ENCODE assay signal across 12 cellular contexts in the genomic region with DNA sequence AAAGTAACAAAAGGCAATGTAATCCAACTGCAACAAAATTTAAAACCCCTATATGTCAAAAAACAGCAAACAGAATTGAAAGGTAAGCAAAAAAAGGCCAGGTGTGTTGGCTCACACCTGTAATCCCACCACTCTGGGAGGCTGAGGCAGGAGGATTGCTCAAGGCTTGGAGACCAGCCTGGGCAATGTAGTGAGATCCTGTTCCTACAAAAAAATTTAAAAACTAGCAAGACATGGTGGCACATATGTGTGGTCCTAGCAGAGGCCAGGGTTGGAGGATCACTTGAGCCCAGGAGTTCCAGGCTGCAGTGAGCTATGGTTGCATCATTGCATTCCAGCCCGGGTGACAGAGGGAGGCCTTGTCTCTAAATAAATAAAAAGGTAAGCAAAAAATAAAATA.
DNase-seq lines count a peak whose midpoint lies in the region; ATAC-seq and TF ChIP-seq lines count a peak whose summit lies in the region.
"Had no signal": no experiment of that assay in that cellular context is flagged by ENCODE, and none has a peak within 500 bp of the region (broad histone marks: within the 10 kb centered on the region; RNA-seq: fewer than 3 reads in every experiment).

No MANE protein-coding gene starts in this region.

- H3K27ac Mint-ChIP-seq in activated CD4-positive, alpha-beta T cell treated with anti-CD3 and anti-CD28 coated beads for 36 hours = peak overlapping the region; percentile 82

- no peak overlapping the region for H3K4me2 ChIP-seq in mammary epithelial cell (ENCODE audit: insufficient read depth, low read depth, low read length)

- H3K9me3 ChIP-seq in Panc1 (ENCODE audit: control insufficient read depth, insufficient read depth, low read depth, low read length) (no peaks in the 10 kb centered on the region), mammary epithelial cell (replicated peaks; ENCODE audit: insufficient read depth, low read length) (no peaks in the 10 kb centered on the region), skeletal muscle tissue (ENCODE audit: control insufficient read depth in 3 of 3, low read length in 3 of 3) (no peaks in the 10 kb centered on the region)
- H3K9me3 ChIP-seq: thoracic aorta had no signal

- TF ChIP-seq CTCF in Panc1 (IDR thresholded peaks at IDR 0.05) = no peak
- TF ChIP-seq CTCF in mammary epithelial cell (conservative IDR thresholded peaks at IDR 0.05 in 1 of 2, IDR thresholded peaks at IDR 0.05 in 1 of 2; ENCODE audit: extremely low read depth in 1 of 2, insufficient read depth in 1 of 2, low read depth in 1 of 2, low read length in 2 of 2) = no peak

- H3K4me3 ChIP-seq in Panc1 (ENCODE audit: low read depth in 2 of 2, low read length in 2 of 2) = no peak overlapping the region
- H3K4me3 ChIP-seq in mammary epithelial cell (replicated peaks in 1 of 3; ENCODE audit: insufficient read depth in 1 of 3, low read depth in 2 of 3, low read length in 3 of 3) = no peak overlapping the region
- no peak overlapping the region for H3K4me3 ChIP-seq in skeletal muscle tissue (ENCODE audit: low read length in 3 of 3)
- H3K4me3 ChIP-seq: thoracic aorta had no signal

- POLR2A ChIA-PET in activated CD4-positive, alpha-beta T cell treated with anti-CD3 and anti-CD28 coated beads for 36 hours (lab: Charles Lee) = interaction anchor here (0.6 to 3.6 kb wide), 6 partner anchors 14 to 95 kb away, joined by 3 to 24 read pairs (median 4); no protein-coding TSS in a partner anchor
- POLR2A ChIA-PET in Panc1 (lab: Charles Lee) = interaction anchor here (0.7 to 1.5 kb wide), 6 partner anchors 10 to 33 kb away, joined by 3 to 5 read pairs (median 4); no protein-coding TSS in a partner anchor

- in situ Hi-C loops in Panc1 (cut with HindIII; ENCODE audit: low pct_unique_long_range_greater_than_20kb, low sequenced_read_pairs) (no loop called here), mammary epithelial cell (cut with MboI; ENCODE audit: low sequenced_read_pairs in 2 of 2) (no loop called here)

- CTCF ChIA-PET in activated CD4-positive, alpha-beta T cell treated with anti-CD3 and anti-CD28 coated beads for 36 hours (lab: Charles Lee) = interaction anchor here (0.6 to 6.5 kb wide), 9 partner anchors 14 to 93 kb away, joined by 3 to 44 read pairs (median 6); no protein-coding TSS in a partner anchor
- CTCF ChIA-PET in Panc1 (lab: Charles Lee) (interaction anchor here (0.7 to 1.6 kb wide), 2 partner anchors 14 to 500 kb away, joined by 4 to 7 read pairs; no protein-coding TSS in a partner anchor), mammary epithelial cell (lab: Charles Lee; ENCODE audit: low non-redundant PET) (no interaction called here)

- peaks cover 98% of the 10 kb centered on the region for H3K79me2 ChIP-seq in mammary epithelial cell (ENCODE audit: insufficient read depth, low read length)

- intact Hi-C loops in activated CD4-positive, alpha-beta T cell treated with anti-CD3 and anti-CD28 coated beads for 36 hours (cut with DNase I, micrococcal nuclease) = loop anchor here in 1 of 2 experiments (10.0 kb wide), 1 partner anchor 51 kb away; no protein-coding TSS in a partner anchor
- intact Hi-C loops in Panc1 (cut with micrococcal nuclease; ENCODE audit: unreplicated experiment) (no loop called here), mammary epithelial cell (cut with micrococcal nuclease) (no loop called here)

- no peaks in the 10 kb centered on the region for H3K27me3 ChIP-seq in Panc1 (ENCODE audit: control insufficient read depth, insufficient read depth, low read length)
- H3K27me3 ChIP-seq in mammary epithelial cell (ENCODE audit: insufficient read depth, low read length) = no peaks in the 10 kb centered on the region
- no peaks in the 10 kb centered on the region for H3K27me3 ChIP-seq in skeletal muscle tissue (ENCODE audit: control insufficient read depth in 3 of 3, insufficient read depth in 3 of 3, low read length in 3 of 3)

- no peak overlapping the region for H3K9ac ChIP-seq in mammary epithelial cell (ENCODE audit: insufficient read depth, low read length)
- H3K9ac ChIP-seq in skeletal muscle tissue (ENCODE audit: low read depth in 1 of 3, low read length in 3 of 3) = no peak overlapping the region

- no peak overlapping the region for H2AFZ ChIP-seq in mammary epithelial cell (ENCODE audit: low read depth, low read length)

- H4K20me1 ChIP-seq in mammary epithelial cell (ENCODE audit: insufficient read depth, low read length) = no peaks in the 10 kb centered on the region

- H3K27ac ChIP-seq in Panc1 (ENCODE audit: low read length) (peak overlapping the region; percentile 99), mammary epithelial cell (ENCODE audit: insufficient read depth, low read depth, low read length) (peak overlapping the region; percentile 4), skeletal muscle tissue (ENCODE audit: low read depth, low read length) (peak overlapping the region; percentile 48)
- H3K27ac ChIP-seq: thoracic aorta had no signal

- H3K4me1 ChIP-seq in Panc1 (ENCODE audit: control insufficient read depth, insufficient read depth, low read length) (peaks cover 76% of the 10 kb centered on the region), mammary epithelial cell (ENCODE audit: insufficient read depth, low read length) (peaks cover 30% of the 10 kb centered on the region), skeletal muscle tissue (ENCODE audit: control insufficient read depth in 3 of 3, insufficient read depth in 3 of 3, low read length in 3 of 3) (peaks cover 17 to 43% (median 40%) of the 10 kb centered on the region in 3 donors)

- dilution Hi-C loops in mammary epithelial cell (cut with HindIII; ENCODE audit: low sequenced_read_pairs) = no loop called here

- whole genome bisulfite sequencing in mammary epithelial cell (ENCODE audit: low coverage, missing lambda C conversion rate) = 100% methylated on average over 1 of the region's 1 CpG

- DNase-seq in activated CD4-positive, alpha-beta T cell treated with anti-CD3 and anti-CD28 coated beads for 36 hours = no peak
- no peak for DNase-seq in activated CD4-positive, alpha-beta T cell treated with anti-CD3 and anti-CD28 coated beads, Interleukin-2, amount 50 U/mL, for 4 hours
- DNase-seq in Panc1 (ENCODE audit: low read depth, low spot score) (no peak), mammary epithelial cell (no peak), NCI-H2196 (lab: John Stamatoyannopoulos, UW; ENCODE audit: unreplicated experiment) (no peak), inferior parietal cortex (ENCODE audit: extremely low spot score) (no peak)
- DNase-seq: NCI-H1694 treated with DMSO at 0.1 percent for 48 hours, NCI-H748 treated with DMSO at 0.1 percent for 48 hours had no signal

- peaks cover 70% of the 10 kb centered on the region for H3K36me3 Mint-ChIP-seq in activated CD4-positive, alpha-beta T cell treated with anti-CD3 and anti-CD28 coated beads for 36 hours (ENCODE audit: low read depth)

- H3K9me3 Mint-ChIP-seq in activated CD4-positive, alpha-beta T cell treated with anti-CD3 and anti-CD28 coated beads for 36 hours (ENCODE audit: low read depth) = no peaks in the 10 kb centered on the region
- H3K9me3 Mint-ChIP-seq: neural crest cell had no signal

- BruUV-seq in Panc1 (replicated peaks; lab: Mats Ljungman, UMichigan) (no TSS peak), mammary epithelial cell (replicated peaks; lab: Mats Ljungman, UMichigan) (no TSS peak)

- H3K27me3 Mint-ChIP-seq in activated CD4-positive, alpha-beta T cell treated with anti-CD3 and anti-CD28 coated beads for 36 hours = no peaks in the 10 kb centered on the region

- peaks cover 77% of the 10 kb centered on the region for H3K4me1 Mint-ChIP-seq in activated CD4-positive, alpha-beta T cell treated with anti-CD3 and anti-CD28 coated beads for 36 hours

- H3K36me3 ChIP-seq in Panc1 (ENCODE audit: control insufficient read depth, insufficient read depth, low read length) (peaks cover 9% of the 10 kb centered on the region), mammary epithelial cell (ENCODE audit: insufficient read depth, low read length) (peaks cover 16% of the 10 kb centered on the region), skeletal muscle tissue (ENCODE audit: control insufficient read depth in 3 of 3, insufficient read depth in 3 of 3, low read length in 3 of 3) (peaks cover 0 to 10% (median 5%) of the 10 kb centered on the region in 3 donors)

- ATAC-seq in activated CD4-positive, alpha-beta T cell treated with anti-CD3 and anti-CD28 coated beads for 36 hours = no peak
- ATAC-seq in Panc1 (no peak), GM19452 (IDR thresholded peaks at IDR 0.05; ENCODE audit: unreplicated experiment) (no peak)

- peak overlapping the region; percentile 58 for H3K4me3 Mint-ChIP-seq in activated CD4-positive, alpha-beta T cell treated with anti-CD3 and anti-CD28 coated beads for 36 hours
- H3K4me3 Mint-ChIP-seq: neural crest cell had no signal

Comparison
In these comparisons a context has a peak if more than half of its experiments do, and no peak if none do; other contexts are left out.
1. H3K27ac ChIP-seq: peak in every context shown above with its lines; median percentile 99 in Panc1; 48 in skeletal muscle tissue; 4 in mammary epithelial cell.